Comparison of ENCODE assay signal across 19 cellular contexts in the genomic region with DNA sequence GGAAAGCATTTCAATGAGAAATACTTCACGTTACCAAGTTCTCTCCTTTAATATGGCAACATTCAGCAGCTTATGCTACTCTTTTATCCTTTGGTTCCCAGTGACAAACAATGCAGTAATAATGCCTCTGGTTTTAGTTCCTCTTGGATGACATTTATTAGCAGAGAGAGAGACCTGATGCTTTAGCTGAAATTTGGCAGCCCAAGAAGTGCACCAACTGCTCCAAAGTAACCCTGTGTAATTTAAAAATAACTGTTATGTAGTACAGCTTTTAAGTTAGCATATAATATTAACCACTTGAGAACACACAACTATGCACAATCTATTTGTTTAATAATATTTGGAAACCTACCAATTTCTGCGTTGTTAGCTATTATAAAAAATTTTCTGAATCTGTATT. TPM values are rescaled to one million over a fixed set of nuclear protein-coding genes. Genes with fewer than 3 reads are reported as not detected.
DNase-seq lines count a peak whose midpoint lies in the region; ATAC-seq and TF ChIP-seq lines count a peak whose summit lies in the region.
"Had no signal": no experiment of that assay in that cellular context is flagged by ENCODE, and none has a peak within 500 bp of the region (broad histone marks: within the 10 kb centered on the region; RNA-seq: fewer than 3 reads in every experiment).

No MANE protein-coding gene starts in this region.

- no peaks in the 10 kb centered on the region for H3K9me3 ChIP-seq in left ventricle myocardium inferior (replicated peaks)
- no peaks in the 10 kb centered on the region for H3K9me3 ChIP-seq in WERI-Rb-1 (ENCODE audit: severe bottlenecking)
- H3K9me3 ChIP-seq: BE2C; BLaER1 treated with 17β-estradiol and CSF1 and Interleukin-3, amounts not matched to agents 10 nM and 100 nM; HAP-1 had no signal

- H3K4me3 ChIP-seq in left ventricle myocardium inferior (no peak overlapping the region), WERI-Rb-1 (ENCODE audit: low read depth, low read length) (no peak overlapping the region)
- H3K4me3 ChIP-seq: BLaER1 treated with 17β-estradiol and CSF1 and Interleukin-3, amounts not matched to agents 10 nM and 100 nM; HAP-1 had no signal

- peak; percentile 54 for ATAC-seq in Right ventricle myocardium inferior
- ATAC-seq in Right ventricle myocardium superior (ENCODE audit: poor library complexity): no peak
- ATAC-seq in GM19395 (IDR thresholded peaks at IDR 0.05; ENCODE audit: unreplicated experiment): no peak

- intact Hi-C loops in Right ventricle myocardium inferior (cut with DNase I) (no loop called here), Right ventricle myocardium superior (cut with DNase I) (no loop called here), left ventricle myocardium inferior (cut with micrococcal nuclease) (no loop called here), cardiac septum (cut with DNase I) (no loop called here)

- H3K27me3 ChIP-seq in left ventricle myocardium inferior (ENCODE audit: low read depth) (no peaks in the 10 kb centered on the region), WERI-Rb-1 (ENCODE audit: insufficient read depth, low read depth, severe bottlenecking) (no peaks in the 10 kb centered on the region)
- H3K27me3 ChIP-seq: BE2C; BLaER1 treated with 17β-estradiol and CSF1 and Interleukin-3, amounts not matched to agents 10 nM and 100 nM had no signal

- peaks cover 36% of the 10 kb centered on the region for H3K4me1 ChIP-seq in left ventricle myocardium inferior
- H3K4me1 ChIP-seq: BLaER1 treated with 17β-estradiol and CSF1 and Interleukin-3, amounts not matched to agents 10 nM and 100 nM had no signal

- DNase-seq in Right ventricle myocardium inferior (ENCODE audit: missing footprints) (no peak), Right ventricle myocardium superior (no peak), left ventricle myocardium inferior (no peak), cardiac septum (ENCODE audit: low spot score) (no peak), MV-4-11 (lab: John Stamatoyannopoulos, UW) (peak; percentile 20), cerebellum (ENCODE audit: low spot score) (peak; percentile 21), WERI-Rb-1 (no peak)
- DNase-seq: BE2C; CD4-positive, alpha-beta T cell; CD8-positive, alpha-beta memory T cell; DMS 273 treated with DMSO at 0.1 percent for 48 hours; DMS79; EL; GF-D8; GOT3 had no signal

- TF ChIP-seq CTCF in left ventricle myocardium inferior (IDR thresholded peaks at IDR 0.05; ENCODE audit: borderline replicate concordance) (no peak), WERI-Rb-1 (IDR thresholded peaks at IDR 0.05; ENCODE audit: low read depth, low read length) (no peak)

- peak overlapping the region; percentile 18 for H3K27ac ChIP-seq in left ventricle myocardium inferior (replicated peaks)
- H3K27ac ChIP-seq in WERI-Rb-1: no peak overlapping the region
- H3K27ac ChIP-seq: 22Rv1; BLaER1 treated with 17β-estradiol and CSF1 and Interleukin-3, amounts not matched to agents 10 nM and 100 nM had no signal

- H3K36me3 ChIP-seq in left ventricle myocardium inferior (peaks cover 66% of the 10 kb centered on the region), WERI-Rb-1 (peaks cover 81% of the 10 kb centered on the region)

RNA-seq across cellular contexts. Expression of gene PANK3, which starts 21.8 kb away (rescaled TPM):
- total RNA-seq in Right ventricle myocardium inferior: 23.8 TPM
- total RNA-seq in Right ventricle myocardium superior: 26.1 TPM
- 26.3 TPM for total RNA-seq in left ventricle myocardium inferior
- total RNA-seq in cardiac septum: 44.9 TPM
- total RNA-seq in cerebellum: 162 TPM

RNA-seq across cellular contexts. Expression of gene FBLL1, which starts 28.3 kb away (rescaled TPM):
- not detected for total RNA-seq in Right ventricle myocardium inferior
- not detected for total RNA-seq in Right ventricle myocardium superior
- total RNA-seq in left ventricle myocardium inferior: not detected
- 1.5 TPM for total RNA-seq in cardiac septum
- 20.9 TPM for total RNA-seq in cerebellum
- total RNA-seq: CD4-positive, alpha-beta T cell; CD8-positive, alpha-beta memory T cell had no signal

Comparison
In these comparisons a context has a peak if more than half of its experiments do, and no peak if none do; other contexts are left out.
1. DNase-seq: peak in MV-4-11 (single experiment) and cerebellum (single experiment); none in Right ventricle myocardium inferior (single experiment), Right ventricle myocardium superior (single experiment), left ventricle myocardium inferior (single experiment), cardiac septum (single experiment) and WERI-Rb-1 (single experiment).